In genomic region chr12:65825573-65826512, GRCh38 we compare ENCODE assay signal across 8 cellular contexts. TPM values are rescaled to one million over a fixed set of nuclear protein-coding genes. Genes with fewer than 3 reads are reported as not detected.
DNase-seq lines count a peak whose midpoint lies in the region; ATAC-seq and TF ChIP-seq lines count a peak whose summit lies in the region.

No MANE protein-coding gene starts in this region.

- H3K27ac Mint-ChIP-seq in activated CD4-positive, alpha-beta T cell treated with anti-CD3 and anti-CD28 coated beads for 36 hours: no peak overlapping the region
- no peak overlapping the region for H3K27ac Mint-ChIP-seq in naive B cell

- intact Hi-C loops in activated CD4-positive, alpha-beta T cell treated with anti-CD3 and anti-CD28 coated beads for 36 hours (cut with DNase I, micrococcal nuclease): loop anchor here in 1 of 2 experiments (10.0 kb wide), 2 partner anchors 81 to 221 kb away; no protein-coding TSS in a partner anchor
- intact Hi-C loops in Panc1 (cut with micrococcal nuclease; ENCODE audit: unreplicated experiment): loop anchor here (2.0 to 10.0 kb wide), 2 partner anchors 51 to 81 kb away; no protein-coding TSS in a partner anchor

- peak overlapping the region; percentile 91 for H3K27ac ChIP-seq in Panc1 (ENCODE audit: low read length)

- H3K4me1 Mint-ChIP-seq in activated CD4-positive, alpha-beta T cell treated with anti-CD3 and anti-CD28 coated beads for 36 hours: peaks cover 25% of the 10 kb centered on the region
- peaks cover 19 to 35% (median 21%) of the 10 kb centered on the region in 3 donors for H3K4me1 Mint-ChIP-seq in naive B cell

- H3K27me3 Mint-ChIP-seq in activated CD4-positive, alpha-beta T cell treated with anti-CD3 and anti-CD28 coated beads for 36 hours: peaks cover 50% of the 10 kb centered on the region
- H3K27me3 Mint-ChIP-seq in naive B cell: peaks cover 50 to 75% (median 65%) of the 10 kb centered on the region in 3 donors

- H3K36me3 Mint-ChIP-seq in activated CD4-positive, alpha-beta T cell treated with anti-CD3 and anti-CD28 coated beads for 36 hours (ENCODE audit: low read depth): no peaks in the 10 kb centered on the region
- peaks cover 0 to 8% of the 10 kb centered on the region in 2 donors for H3K36me3 Mint-ChIP-seq in naive B cell

- no peaks in the 10 kb centered on the region for H3K9me3 Mint-ChIP-seq in activated CD4-positive, alpha-beta T cell treated with anti-CD3 and anti-CD28 coated beads for 36 hours (ENCODE audit: low read depth)
- peaks cover 0 to 8% (median 4%) of the 10 kb centered on the region in 7 donors for H3K9me3 Mint-ChIP-seq in naive B cell

- no peak overlapping the region for H3K4me3 Mint-ChIP-seq in activated CD4-positive, alpha-beta T cell treated with anti-CD3 and anti-CD28 coated beads for 36 hours
- H3K4me3 Mint-ChIP-seq in naive B cell: peak overlapping the region; percentile 59 to 86 (median 76)

- DNase-seq in activated CD4-positive, alpha-beta T cell treated with anti-CD3 and anti-CD28 coated beads for 36 hours: peak; percentile 24
- no peak for DNase-seq in activated CD4-positive, alpha-beta T cell treated with anti-CD3 and anti-CD28 coated beads, Interleukin-2, amount 50 U/mL, for 1 hour
- DNase-seq in Panc1 (ENCODE audit: low read depth, low spot score) (no peak), naive B cell (no peak), NCI-H2029 (lab: John Stamatoyannopoulos, UW) (no peak), SHP77 treated with DMSO at 0.1 percent for 48 hours (lab: John Stamatoyannopoulos, UW) (no peak), GDM1 (lab: John Stamatoyannopoulos, UW) (no peak)

- H3K4me1 ChIP-seq in Panc1 (ENCODE audit: control insufficient read depth, insufficient read depth, low read length): peaks cover 51% of the 10 kb centered on the region

- ATAC-seq in activated CD4-positive, alpha-beta T cell treated with anti-CD3 and anti-CD28 coated beads for 36 hours: peak; percentile 28
- peak; percentile 2 for ATAC-seq in Panc1
- peak; percentile 19 for ATAC-seq in esophagus mucosa
- ATAC-seq in naive B cell (ENCODE audit: low read depth in 2 of 2): peak; percentile 20 to 32

- H3K27me3 ChIP-seq in Panc1 (ENCODE audit: control insufficient read depth, insufficient read depth, low read length): no peaks in the 10 kb centered on the region

- TF ChIP-seq CTCF in Panc1 (IDR thresholded peaks at IDR 0.05): no peak

- H3K4me3 ChIP-seq in Panc1 (ENCODE audit: low read depth in 2 of 2, low read length in 2 of 2): peak overlapping the region; percentile 79 to 82

- in situ Hi-C loops in Panc1 (cut with HindIII; ENCODE audit: low pct_unique_long_range_greater_than_20kb, low sequenced_read_pairs): no loop called here

- CTCF ChIA-PET in activated CD4-positive, alpha-beta T cell treated with anti-CD3 and anti-CD28 coated beads for 36 hours (lab: Charles Lee): no interaction called here
- CTCF ChIA-PET in Panc1 (lab: Charles Lee): no interaction called here

- POLR2A ChIA-PET in activated CD4-positive, alpha-beta T cell treated with anti-CD3 and anti-CD28 coated beads for 36 hours (lab: Charles Lee): no interaction called here
- POLR2A ChIA-PET in Panc1 (lab: Charles Lee): no interaction called here

- no TSS peak for BruUV-seq in Panc1 (replicated peaks; lab: Mats Ljungman, UMichigan)

- peaks cover 18% of the 10 kb centered on the region for H3K36me3 ChIP-seq in Panc1 (ENCODE audit: control insufficient read depth, insufficient read depth, low read length)

- no peaks in the 10 kb centered on the region for H3K9me3 ChIP-seq in Panc1 (ENCODE audit: control insufficient read depth, insufficient read depth, low read depth, low read length)

RNA-seq across cellular contexts. Expression of gene HMGA2, which starts 1.6 kb away (rescaled TPM):
- total RNA-seq in activated CD4-positive, alpha-beta T cell treated with anti-CD3 and anti-CD28 coated beads for 36 hours: not detected
- total RNA-seq in Panc1 (2021; ENCODE audit: unreplicated experiment) (61.4 TPM), esophagus mucosa (3.3 TPM)
- polyA plus RNA-seq in Panc1 (2012; ENCODE audit: insufficient read length): 66.2 TPM
- polyA plus RNA-seq in naive B cell (ENCODE audit: low read depth in 6 of 6): not detected

Comparison
In these comparisons a context has a peak if more than half of its experiments do, and no peak if none do; other contexts are left out.
1. RNA of gene HMGA2, which starts 1.6 kb away (total RNA-seq): 61.4 TPM in Panc1 (single experiment); 3.3 TPM in esophagus mucosa (single experiment) and not detected in activated CD4-positive, alpha-beta T cell treated with anti-CD3 and anti-CD28 coated beads for 36 hours; every median in the first group is over 10 times any median in the second.
2. Peak in every context shown above with its lines, with median percentiles within 50 percentile points of each other: ATAC-seq.